In genomic region chr9:16619341-16619740, GRCh38 we compare ENCODE assay signal across 17 cellular contexts.
DNase-seq lines count a peak whose midpoint lies in the region; ATAC-seq, FAIRE-seq and TF ChIP-seq lines count a peak whose summit lies in the region.
"Had no signal": no experiment of that assay in that cellular context is flagged by ENCODE, and none has a peak within 500 bp of the region (broad histone marks: within the 10 kb centered on the region; RNA-seq: fewer than 3 reads in every experiment).

No MANE protein-coding gene starts in this region.

- H3K9ac ChIP-seq in BLaER1 (no peak overlapping the region), SK-N-MC (ENCODE audit: insufficient read length) (peak overlapping the region; percentile 52), endothelial cell of umbilical vein (replicated peaks; ENCODE audit: extremely low read depth, insufficient read depth, low read length) (no peak overlapping the region), GM23248 (no peak overlapping the region)

- H3K4me1 ChIP-seq in BLaER1 (peaks cover 65% of the 10 kb centered on the region), endothelial cell of umbilical vein (ENCODE audit: control insufficient read depth, extremely low read depth, insufficient read depth, low read length) (peaks cover 27% of the 10 kb centered on the region), GM23248 (ENCODE audit: insufficient read depth) (peaks cover under 1% of the 10 kb centered on the region; the same call in 1 of the 2 replicates)

- H4K20me1 ChIP-seq in BLaER1, result no peaks in the 10 kb centered on the region
- no peaks in the 10 kb centered on the region for H4K20me1 ChIP-seq in endothelial cell of umbilical vein (replicated peaks; ENCODE audit: control insufficient read depth, extremely low read depth, insufficient read depth, low read length)
- no peaks in the 10 kb centered on the region for H4K20me1 ChIP-seq in GM23248 (ENCODE audit: insufficient read depth)

- H3K36me3 ChIP-seq in BLaER1 (peaks cover 14% of the 10 kb centered on the region), SK-N-MC (ENCODE audit: insufficient read depth, low read length) (no peaks in the 10 kb centered on the region), endothelial cell of umbilical vein (ENCODE audit: control insufficient read depth in 2 of 2, extremely low read depth in 1 of 2, insufficient read depth in 2 of 2, low read length in 2 of 2) (no peaks in the 10 kb centered on the region), GM23248 (ENCODE audit: low read depth) (no peaks in the 10 kb centered on the region)

- H3K27me3 ChIP-seq in BLaER1, result no peaks in the 10 kb centered on the region
- H3K27me3 ChIP-seq in endothelial cell of umbilical vein (ENCODE audit: control insufficient read depth in 2 of 2, insufficient read depth in 2 of 2, low read length in 2 of 2), result no peaks in the 10 kb centered on the region
- no peaks in the 10 kb centered on the region for H3K27me3 ChIP-seq in GM23248 (replicated peaks; ENCODE audit: insufficient read depth)

- no peak for TF ChIP-seq CTCF in endothelial cell of umbilical vein (IDR thresholded peaks at IDR 0.05; ENCODE audit: extremely low read depth in 1 of 2, insufficient read depth in 1 of 2, low read depth in 1 of 2, low read length in 2 of 2)
- TF ChIP-seq CTCF in retinal pigment epithelial cell (conservative IDR thresholded peaks at IDR 0.05; ENCODE audit: low read depth, low read length), result no peak

- H3K9me2 ChIP-seq in GM23248 (ENCODE audit: insufficient read depth), result no peaks in the 10 kb centered on the region

- H3K9me3 ChIP-seq in BLaER1 (peaks cover 7% of the 10 kb centered on the region), SK-N-MC (ENCODE audit: low read depth, low read length) (no peaks in the 10 kb centered on the region), endothelial cell of umbilical vein (replicated peaks; ENCODE audit: control insufficient read depth, insufficient read depth, low read length) (no peaks in the 10 kb centered on the region), GM23248 (ENCODE audit: low read depth) (no peaks in the 10 kb centered on the region)

- no peak for FAIRE-seq in endothelial cell of umbilical vein (lab: Jason Lieb, UNC)
- FAIRE-seq: A204.1, GM12891 had no signal

- no TSS peak for BruUV-seq in endothelial cell of umbilical vein (replicated peaks; lab: Mats Ljungman, UMichigan)

- CTCF ChIA-PET in endothelial cell of umbilical vein (lab: Charles Lee), result no interaction called here

- H3K4me2 ChIP-seq in BLaER1, result peak overlapping the region; percentile 45
- H3K4me2 ChIP-seq in endothelial cell of umbilical vein (ENCODE audit: insufficient read depth, low read length), result peak overlapping the region; percentile 26
- H3K4me2 ChIP-seq in GM23248 (ENCODE audit: unreplicated experiment), result no peak overlapping the region

- H3K4me3 ChIP-seq in BLaER1 (no peak overlapping the region), SK-N-MC (peak overlapping the region; percentile 27), endothelial cell of umbilical vein (replicated peaks in 1 of 3; ENCODE audit: insufficient read depth in 1 of 3, low read depth in 1 of 3, low read length in 3 of 3) (no peak overlapping the region), retinal pigment epithelial cell (ENCODE audit: low read length) (no peak overlapping the region), GM23248 (no peak overlapping the region)

- POLR2A ChIA-PET in endothelial cell of umbilical vein (lab: Charles Lee), result no interaction called here

- dilution Hi-C loops in endothelial cell of umbilical vein (cut with MboI; ENCODE audit: extremely low pct_ligation_motif_present, low sequenced_read_pairs), result no loop called here

- TF ChIP-seq POLR2A in endothelial cell of umbilical vein (IDR thresholded peaks at IDR 0.05; ENCODE audit: low read depth, low read length), result no peak

- H3K79me2 ChIP-seq in endothelial cell of umbilical vein (ENCODE audit: control insufficient read depth, insufficient read depth, low read length) (peaks cover 4% of the 10 kb centered on the region), GM23248 (ENCODE audit: insufficient read depth) (peaks cover 67% of the 10 kb centered on the region)

- ATAC-seq in GM18870 (IDR thresholded peaks at IDR 0.05; ENCODE audit: unreplicated experiment) (no peak), GM18861 (IDR thresholded peaks at IDR 0.05; ENCODE audit: unreplicated experiment) (no peak)

- peaks cover 11% of the 10 kb centered on the region; the same call in 1 of the 2 replicates for H3F3A ChIP-seq in GM23248 (ENCODE audit: insufficient read depth)

- no peak overlapping the region for H2AFZ ChIP-seq in endothelial cell of umbilical vein (ENCODE audit: low read depth, low read length)
- no peak overlapping the region for H2AFZ ChIP-seq in GM23248

- no peaks in the 10 kb centered on the region for H3K9me1 ChIP-seq in endothelial cell of umbilical vein (replicated peaks; ENCODE audit: control insufficient read depth, extremely low read depth, insufficient read depth, low read length)

- no peak overlapping the region for H3K27ac ChIP-seq in BLaER1
- H3K27ac ChIP-seq in SK-N-MC, result peak overlapping the region; percentile 93
- H3K27ac ChIP-seq in endothelial cell of umbilical vein (ENCODE audit: insufficient read depth, low read depth, low read length), result no peak overlapping the region
- no peak overlapping the region for H3K27ac ChIP-seq in GM23248

- DNase-seq in SK-N-MC (ENCODE audit: low read depth, low spot score) (no peak), endothelial cell of umbilical vein (ENCODE audit: low read depth, low spot score) (peak; percentile 28), retinal pigment epithelial cell (ENCODE audit: low read depth) (peak; percentile 55), GM23248 (no peak), SK-N-DZ (ENCODE audit: low spot score) (no peak)
- DNase-seq: Calu3; CD4-positive, CD25-positive, alpha-beta regulatory T cell; H9; NCI-H1417; NCI-H1930; NCI-H510A; SHP77 treated with DMSO at 0.1 percent for 48 hours had no signal

- in situ Hi-C loops in GM23248 (cut with MboI), result no loop called here

- intact Hi-C loops in endothelial cell of umbilical vein (cut with micrococcal nuclease), result no loop called here

TF ChIP-seq in endothelial cell of umbilical vein, 7 proteins besides CTCF, POLR2A, EP300 and RAD21:
- TF ChIP-seq FOS (IDR thresholded peaks at IDR 0.05; ENCODE audit: borderline replicate concordance, insufficient read depth, low read length) (no peak), MYC (IDR thresholded peaks at IDR 0.05; ENCODE audit: low read depth, low read length) (no peak), MAX (IDR thresholded peaks at IDR 0.05; ENCODE audit: insufficient read depth, insufficient read length) (no peak), JUN (IDR thresholded peaks at IDR 0.05; ENCODE audit: borderline replicate concordance, insufficient read depth, insufficient read length, low read depth) (no peak), EZH2 (IDR thresholded peaks at IDR 0.05; ENCODE audit: borderline replicate concordance, low read depth, low read length, severe bottlenecking) (no peak), GATA2 (IDR thresholded peaks at IDR 0.05; ENCODE audit: insufficient read depth, insufficient read length, low read depth, low read length) (no peak), POLR2AphosphoS5 (IDR thresholded peaks at IDR 0.05; ENCODE audit: insufficient read depth, low read depth, low read length) (no peak)

Comparison
In these comparisons a context has a peak if more than half of its experiments do, and no peak if none do; other contexts are left out.
1. DNase-seq: peak in endothelial cell of umbilical vein (single experiment) and retinal pigment epithelial cell (single experiment); none in SK-N-MC (single experiment), GM23248 (single experiment) and SK-N-DZ (single experiment).